ENCODE assay signal across 2 cellular contexts in the genomic region with DNA sequence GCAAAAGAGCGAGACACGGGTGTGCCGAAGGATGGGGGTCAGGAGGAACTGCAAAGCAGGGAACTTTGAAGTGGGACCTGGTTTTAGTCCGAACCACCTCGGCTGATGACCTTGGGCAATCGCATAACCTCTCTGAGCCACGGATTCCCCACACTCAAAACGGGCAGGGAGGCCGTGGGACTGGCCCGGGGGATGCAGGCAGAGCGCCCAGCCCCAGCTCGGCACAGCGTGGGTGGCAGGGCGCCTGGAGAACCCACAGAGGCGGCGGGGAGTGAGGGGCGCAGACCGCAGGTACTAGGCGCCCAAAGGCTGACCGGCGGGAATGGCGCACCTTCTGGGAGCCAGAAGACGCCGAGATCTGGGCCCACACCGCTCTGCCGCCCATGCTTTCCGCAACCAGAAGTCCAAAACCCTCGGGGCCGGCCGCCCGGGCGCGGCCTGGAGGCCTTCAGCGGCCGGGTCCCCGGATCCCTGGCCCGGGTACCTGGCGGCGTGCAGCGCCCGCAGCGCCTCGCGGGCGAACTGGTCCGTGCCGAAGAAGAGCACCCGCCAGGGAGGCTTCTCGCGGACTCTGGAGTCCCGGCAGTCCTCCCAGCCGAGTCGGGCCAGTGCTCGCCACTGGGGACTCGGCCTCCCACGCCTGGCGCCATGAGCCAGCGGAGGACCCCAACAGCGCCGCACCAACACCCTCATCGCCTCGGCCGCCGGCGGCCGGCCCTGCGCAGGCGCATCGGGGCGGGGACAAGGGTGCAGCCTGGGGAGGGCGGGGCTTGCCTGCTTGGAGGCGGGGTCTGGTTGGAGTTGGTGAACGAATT.
TF ChIP-seq lines count a peak whose summit lies in the region.

A gene (minus strand): TSS at position 719 of the 815 bp plus-strand sequence. CDS start 26 bp downstream, at position 693.

TF ChIP-seq in A549, 52 proteins besides CTCF, POLR2A, EP300 and RAD21 (continued from another document):
- TF ChIP-seq, protein P1, sequence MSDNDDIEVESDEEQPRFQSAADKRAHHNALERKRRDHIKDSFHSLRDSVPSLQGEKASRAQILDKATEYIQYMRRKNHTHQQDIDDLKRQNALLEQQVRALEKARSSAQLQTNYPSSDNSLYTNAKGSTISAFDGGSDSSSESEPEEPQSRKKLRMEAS (IDR thresholded peaks at IDR 0.05): peak; percentile 74
- TF ChIP-seq JUN (IDR thresholded peaks at IDR 0.05) (peak; percentile 66 to 92; a peak in 3 of 5 replicates), CBX2 (IDR thresholded peaks at IDR 0.05; ENCODE audit: borderline replicate concordance, low read depth) (no peak), FOSB (CRISPR knock-in tag; IDR thresholded peaks at IDR 0.05) (no peak), MAFK (IDR thresholded peaks at IDR 0.05; ENCODE audit: partially characterized antibody) (no peak), HOXA7 (CRISPR knock-in tag; IDR thresholded peaks at IDR 0.05) (no peak), MAZ (IDR thresholded peaks at IDR 0.05; ENCODE audit: borderline replicate concordance, low read depth, low read length) (no peak), NPAS2 (CRISPR knock-in tag; IDR thresholded peaks at IDR 0.05; ENCODE audit: borderline replicate concordance) (no peak), KDM1A (IDR thresholded peaks at IDR 0.05; ENCODE audit: low read depth) (0 out of 2 replicates have a peak, but pooled peaks have one; percentile 58), MYC (IDR thresholded peaks at IDR 0.05; ENCODE audit: borderline replicate concordance, low read length) (peak; percentile 60), SMC3 (IDR thresholded peaks at IDR 0.05) (no peak), BHLHE40 (IDR thresholded peaks at IDR 0.05; ENCODE audit: low read depth, low read length) (no peak), ZFP36 (IDR thresholded peaks at IDR 0.05; ENCODE audit: borderline replicate concordance, partially characterized antibody) (no peak), PHF8 (IDR thresholded peaks at IDR 0.05; ENCODE audit: borderline replicate concordance, low read depth) (peak; percentile 91), KDM5A (IDR thresholded peaks at IDR 0.05) (0 out of 2 replicates have a peak, but pooled peaks have one; percentile 29), RARB (CRISPR knock-in tag; IDR thresholded peaks at IDR 0.05) (no peak), EHMT2 (IDR thresholded peaks at IDR 0.05; ENCODE audit: low read depth) (no peak), NR3C1 (IDR thresholded peaks at IDR 0.05) (no peak)
- TF ChIP-seq, protein P2, sequence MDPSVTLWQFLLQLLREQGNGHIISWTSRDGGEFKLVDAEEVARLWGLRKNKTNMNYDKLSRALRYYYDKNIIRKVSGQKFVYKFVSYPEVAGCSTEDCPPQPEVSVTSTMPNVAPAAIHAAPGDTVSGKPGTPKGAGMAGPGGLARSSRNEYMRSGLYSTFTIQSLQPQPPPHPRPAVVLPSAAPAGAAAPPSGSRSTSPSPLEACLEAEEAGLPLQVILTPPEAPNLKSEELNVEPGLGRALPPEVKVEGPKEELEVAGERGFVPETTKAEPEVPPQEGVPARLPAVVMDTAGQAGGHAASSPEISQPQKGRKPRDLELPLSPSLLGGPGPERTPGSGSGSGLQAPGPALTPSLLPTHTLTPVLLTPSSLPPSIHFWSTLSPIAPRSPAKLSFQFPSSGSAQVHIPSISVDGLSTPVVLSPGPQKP (IDR thresholded peaks at IDR 0.05; ENCODE audit: low read depth, low read length): no peak
- TF ChIP-seq, protein P3, sequence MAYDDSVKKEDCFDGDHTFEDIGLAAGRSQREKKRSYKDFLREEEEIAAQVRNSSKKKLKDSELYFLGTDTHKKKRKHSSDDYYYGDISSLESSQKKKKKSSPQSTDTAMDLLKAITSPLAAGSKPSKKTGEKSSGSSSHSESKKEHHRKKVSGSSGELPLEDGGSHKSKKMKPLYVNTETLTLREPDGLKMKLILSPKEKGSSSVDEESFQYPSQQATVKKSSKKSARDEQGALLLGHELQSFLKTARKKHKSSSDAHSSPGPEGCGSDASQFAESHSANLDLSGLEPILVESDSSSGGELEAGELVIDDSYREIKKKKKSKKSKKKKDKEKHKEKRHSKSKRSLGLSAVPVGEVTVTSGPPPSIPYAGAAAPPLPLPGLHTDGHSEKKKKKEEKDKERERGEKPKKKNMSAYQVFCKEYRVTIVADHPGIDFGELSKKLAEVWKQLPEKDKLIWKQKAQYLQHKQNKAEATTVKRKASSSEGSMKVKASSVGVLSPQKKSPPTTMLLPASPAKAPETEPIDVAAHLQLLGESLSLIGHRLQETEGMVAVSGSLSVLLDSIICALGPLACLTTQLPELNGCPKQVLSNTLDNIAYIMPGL (CRISPR knock-in tag; IDR thresholded peaks at IDR 0.05; ENCODE audit: borderline replicate concordance): peak; percentile 88; the same call in 1 of the 2 replicates
- TF ChIP-seq, protein P4, sequence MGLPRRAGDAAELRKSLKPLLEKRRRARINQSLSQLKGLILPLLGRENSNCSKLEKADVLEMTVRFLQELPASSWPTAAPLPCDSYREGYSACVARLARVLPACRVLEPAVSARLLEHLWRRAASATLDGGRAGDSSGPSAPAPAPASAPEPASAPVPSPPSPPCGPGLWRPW (IDR thresholded peaks at IDR 0.05): no peak

TF ChIP-seq in HepG2, 621 proteins besides CTCF, POLR2A, EP300 and RAD21 (continued from another document and continues in another):
- TF ChIP-seq, protein P5, sequence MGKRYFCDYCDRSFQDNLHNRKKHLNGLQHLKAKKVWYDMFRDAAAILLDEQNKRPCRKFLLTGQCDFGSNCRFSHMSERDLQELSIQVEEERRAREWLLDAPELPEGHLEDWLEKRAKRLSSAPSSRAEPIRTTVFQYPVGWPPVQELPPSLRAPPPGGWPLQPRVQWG (CRISPR knock-in tag; IDR thresholded peaks at IDR 0.05; ENCODE audit: borderline replicate concordance, low read depth): no peak
- TF ChIP-seq YY1 (IDR thresholded peaks at IDR 0.05; ENCODE audit: insufficient read depth, insufficient replicate concordance, low read depth, low read length): peak; percentile 80
- TF ChIP-seq, protein P6, sequence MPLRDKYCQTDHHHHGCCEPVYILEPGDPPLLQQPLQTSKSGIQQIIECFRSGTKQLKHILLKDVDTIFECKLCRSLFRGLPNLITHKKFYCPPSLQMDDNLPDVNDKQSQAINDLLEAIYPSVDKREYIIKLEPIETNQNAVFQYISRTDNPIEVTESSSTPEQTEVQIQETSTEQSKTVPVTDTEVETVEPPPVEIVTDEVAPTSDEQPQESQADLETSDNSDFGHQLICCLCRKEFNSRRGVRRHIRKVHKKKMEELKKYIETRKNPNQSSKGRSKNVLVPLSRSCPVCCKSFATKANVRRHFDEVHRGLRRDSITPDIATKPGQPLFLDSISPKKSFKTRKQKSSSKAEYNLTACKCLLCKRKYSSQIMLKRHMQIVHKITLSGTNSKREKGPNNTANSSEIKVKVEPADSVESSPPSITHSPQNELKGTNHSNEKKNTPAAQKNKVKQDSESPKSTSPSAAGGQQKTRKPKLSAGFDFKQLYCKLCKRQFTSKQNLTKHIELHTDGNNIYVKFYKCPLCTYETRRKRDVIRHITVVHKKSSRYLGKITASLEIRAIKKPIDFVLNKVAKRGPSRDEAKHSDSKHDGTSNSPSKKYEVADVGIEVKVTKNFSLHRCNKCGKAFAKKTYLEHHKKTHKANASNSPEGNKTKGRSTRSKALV (CRISPR knock-in tag; IDR thresholded peaks at IDR 0.05): no peak
- TF ChIP-seq, protein P7, sequence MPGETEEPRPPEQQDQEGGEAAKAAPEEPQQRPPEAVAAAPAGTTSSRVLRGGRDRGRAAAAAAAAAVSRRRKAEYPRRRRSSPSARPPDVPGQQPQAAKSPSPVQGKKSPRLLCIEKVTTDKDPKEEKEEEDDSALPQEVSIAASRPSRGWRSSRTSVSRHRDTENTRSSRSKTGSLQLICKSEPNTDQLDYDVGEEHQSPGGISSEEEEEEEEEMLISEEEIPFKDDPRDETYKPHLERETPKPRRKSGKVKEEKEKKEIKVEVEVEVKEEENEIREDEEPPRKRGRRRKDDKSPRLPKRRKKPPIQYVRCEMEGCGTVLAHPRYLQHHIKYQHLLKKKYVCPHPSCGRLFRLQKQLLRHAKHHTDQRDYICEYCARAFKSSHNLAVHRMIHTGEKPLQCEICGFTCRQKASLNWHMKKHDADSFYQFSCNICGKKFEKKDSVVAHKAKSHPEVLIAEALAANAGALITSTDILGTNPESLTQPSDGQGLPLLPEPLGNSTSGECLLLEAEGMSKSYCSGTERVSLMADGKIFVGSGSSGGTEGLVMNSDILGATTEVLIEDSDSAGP (CRISPR knock-in tag; IDR thresholded peaks at IDR 0.05; ENCODE audit: borderline replicate concordance): peak; percentile 78; the same call in 1 of the 2 replicates
- no peak for TF ChIP-seq ZNF660 (CRISPR knock-in tag; IDR thresholded peaks at IDR 0.05; ENCODE audit: borderline replicate concordance, low read depth)
- TF ChIP-seq ZNF776 (CRISPR knock-in tag; IDR thresholded peaks at IDR 0.05): peak; percentile 74; the same call in 1 of the 2 replicates
- TF ChIP-seq, protein P8, sequence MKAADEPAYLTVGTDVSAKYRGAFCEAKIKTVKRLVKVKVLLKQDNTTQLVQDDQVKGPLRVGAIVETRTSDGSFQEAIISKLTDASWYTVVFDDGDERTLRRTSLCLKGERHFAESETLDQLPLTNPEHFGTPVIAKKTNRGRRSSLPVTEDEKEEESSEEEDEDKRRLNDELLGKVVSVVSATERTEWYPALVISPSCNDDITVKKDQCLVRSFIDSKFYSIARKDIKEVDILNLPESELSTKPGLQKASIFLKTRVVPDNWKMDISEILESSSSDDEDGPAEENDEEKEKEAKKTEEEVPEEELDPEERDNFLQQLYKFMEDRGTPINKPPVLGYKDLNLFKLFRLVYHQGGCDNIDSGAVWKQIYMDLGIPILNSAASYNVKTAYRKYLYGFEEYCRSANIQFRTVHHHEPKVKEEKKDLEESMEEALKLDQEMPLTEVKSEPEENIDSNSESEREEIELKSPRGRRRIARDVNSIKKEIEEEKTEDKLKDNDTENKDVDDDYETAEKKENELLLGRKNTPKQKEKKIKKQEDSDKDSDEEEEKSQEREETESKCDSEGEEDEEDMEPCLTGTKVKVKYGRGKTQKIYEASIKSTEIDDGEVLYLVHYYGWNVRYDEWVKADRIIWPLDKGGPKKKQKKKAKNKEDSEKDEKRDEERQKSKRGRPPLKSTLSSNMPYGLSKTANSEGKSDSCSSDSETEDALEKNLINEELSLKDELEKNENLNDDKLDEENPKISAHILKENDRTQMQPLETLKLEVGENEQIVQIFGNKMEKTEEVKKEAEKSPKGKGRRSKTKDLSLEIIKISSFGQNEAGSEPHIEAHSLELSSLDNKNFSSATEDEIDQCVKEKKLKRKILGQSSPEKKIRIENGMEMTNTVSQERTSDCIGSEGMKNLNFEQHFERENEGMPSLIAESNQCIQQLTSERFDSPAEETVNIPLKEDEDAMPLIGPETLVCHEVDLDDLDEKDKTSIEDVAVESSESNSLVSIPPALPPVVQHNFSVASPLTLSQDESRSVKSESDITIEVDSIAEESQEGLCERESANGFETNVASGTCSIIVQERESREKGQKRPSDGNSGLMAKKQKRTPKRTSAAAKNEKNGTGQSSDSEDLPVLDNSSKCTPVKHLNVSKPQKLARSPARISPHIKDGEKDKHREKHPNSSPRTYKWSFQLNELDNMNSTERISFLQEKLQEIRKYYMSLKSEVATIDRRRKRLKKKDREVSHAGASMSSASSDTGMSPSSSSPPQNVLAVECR (CRISPR knock-in tag; IDR thresholded peaks at IDR 0.05; ENCODE audit: borderline replicate concordance): peak; percentile 82; the same call in 1 of the 2 replicates
- peak; percentile 65; the same call in 1 of the 2 replicates for TF ChIP-seq PHF20 (CRISPR knock-in tag; IDR thresholded peaks at IDR 0.05)
- no peak; the same call in 1 of the 2 replicates for TF ChIP-seq ZNF589 (CRISPR knock-in tag; conservative IDR thresholded peaks at IDR 0.05)
- peak; percentile 45; the same call in 1 of the 2 replicates for TF ChIP-seq KAT7 (CRISPR knock-in tag; IDR thresholded peaks at IDR 0.05; ENCODE audit: borderline replicate concordance)
- peak; percentile 86 for TF ChIP-seq KDM5B (CRISPR knock-in tag; IDR thresholded peaks at IDR 0.05; ENCODE audit: borderline replicate concordance)
- TF ChIP-seq ZSCAN29 (CRISPR knock-in tag; conservative IDR thresholded peaks at IDR 0.05): 0 out of 2 replicates have a peak, but pooled peaks have one; percentile 67
- no peak for TF ChIP-seq NCOA5 (CRISPR knock-in tag; IDR thresholded peaks at IDR 0.05)
- TF ChIP-seq NPAS2 (CRISPR knock-in tag; IDR thresholded peaks at IDR 0.05; ENCODE audit: borderline replicate concordance): no peak
- 0 out of 2 replicates have a peak, but pooled peaks have one; percentile 47 for TF ChIP-seq ZSCAN12 (CRISPR knock-in tag; IDR thresholded peaks at IDR 0.05)
- TF ChIP-seq KMT2B (CRISPR knock-in tag; IDR thresholded peaks at IDR 0.05): no peak
- TF ChIP-seq PTBP1 (IDR thresholded peaks at IDR 0.05; ENCODE audit: low read depth, low read length, poor library complexity, severe bottlenecking): no peak
- no peak for TF ChIP-seq MLLT10 (CRISPR knock-in tag; IDR thresholded peaks at IDR 0.05)
- no peak for TF ChIP-seq HOXA9 (CRISPR knock-in tag; IDR thresholded peaks at IDR 0.05; ENCODE audit: borderline replicate concordance)
- TF ChIP-seq HNRNPLL (IDR thresholded peaks at IDR 0.05; ENCODE audit: low read depth, low read length, poor library complexity, severe bottlenecking): peak; percentile 44
- no peak for TF ChIP-seq WIZ (CRISPR knock-in tag; IDR thresholded peaks at IDR 0.05)
- no peak for TF ChIP-seq EED (CRISPR knock-in tag; IDR thresholded peaks at IDR 0.05)
- TF ChIP-seq, protein P9, sequence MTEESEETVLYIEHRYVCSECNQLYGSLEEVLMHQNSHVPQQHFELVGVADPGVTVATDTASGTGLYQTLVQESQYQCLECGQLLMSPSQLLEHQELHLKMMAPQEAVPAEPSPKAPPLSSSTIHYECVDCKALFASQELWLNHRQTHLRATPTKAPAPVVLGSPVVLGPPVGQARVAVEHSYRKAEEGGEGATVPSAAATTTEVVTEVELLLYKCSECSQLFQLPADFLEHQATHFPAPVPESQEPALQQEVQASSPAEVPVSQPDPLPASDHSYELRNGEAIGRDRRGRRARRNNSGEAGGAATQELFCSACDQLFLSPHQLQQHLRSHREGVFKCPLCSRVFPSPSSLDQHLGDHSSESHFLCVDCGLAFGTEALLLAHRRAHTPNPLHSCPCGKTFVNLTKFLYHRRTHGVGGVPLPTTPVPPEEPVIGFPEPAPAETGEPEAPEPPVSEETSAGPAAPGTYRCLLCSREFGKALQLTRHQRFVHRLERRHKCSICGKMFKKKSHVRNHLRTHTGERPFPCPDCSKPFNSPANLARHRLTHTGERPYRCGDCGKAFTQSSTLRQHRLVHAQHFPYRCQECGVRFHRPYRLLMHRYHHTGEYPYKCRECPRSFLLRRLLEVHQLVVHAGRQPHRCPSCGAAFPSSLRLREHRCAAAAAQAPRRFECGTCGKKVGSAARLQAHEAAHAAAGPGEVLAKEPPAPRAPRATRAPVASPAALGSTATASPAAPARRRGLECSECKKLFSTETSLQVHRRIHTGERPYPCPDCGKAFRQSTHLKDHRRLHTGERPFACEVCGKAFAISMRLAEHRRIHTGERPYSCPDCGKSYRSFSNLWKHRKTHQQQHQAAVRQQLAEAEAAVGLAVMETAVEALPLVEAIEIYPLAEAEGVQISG (CRISPR knock-in tag; IDR thresholded peaks at IDR 0.05): peak; percentile 67
- TF ChIP-seq, protein P10, sequence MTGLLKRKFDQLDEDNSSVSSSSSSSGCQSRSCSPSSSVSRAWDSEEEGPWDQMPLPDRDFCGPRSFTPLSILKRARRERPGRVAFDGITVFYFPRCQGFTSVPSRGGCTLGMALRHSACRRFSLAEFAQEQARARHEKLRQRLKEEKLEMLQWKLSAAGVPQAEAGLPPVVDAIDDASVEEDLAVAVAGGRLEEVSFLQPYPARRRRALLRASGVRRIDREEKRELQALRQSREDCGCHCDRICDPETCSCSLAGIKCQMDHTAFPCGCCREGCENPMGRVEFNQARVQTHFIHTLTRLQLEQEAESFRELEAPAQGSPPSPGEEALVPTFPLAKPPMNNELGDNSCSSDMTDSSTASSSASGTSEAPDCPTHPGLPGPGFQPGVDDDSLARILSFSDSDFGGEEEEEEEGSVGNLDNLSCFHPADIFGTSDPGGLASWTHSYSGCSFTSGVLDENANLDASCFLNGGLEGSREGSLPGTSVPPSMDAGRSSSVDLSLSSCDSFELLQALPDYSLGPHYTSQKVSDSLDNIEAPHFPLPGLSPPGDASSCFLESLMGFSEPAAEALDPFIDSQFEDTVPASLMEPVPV (CRISPR knock-in tag; IDR thresholded peaks at IDR 0.05): no peak
- 0 out of 2 replicates have a peak, but pooled peaks have one; percentile 67 for TF ChIP-seq ZNF749 (CRISPR knock-in tag; IDR thresholded peaks at IDR 0.05; ENCODE audit: borderline replicate concordance)
- no peak for TF ChIP-seq NFYC (CRISPR knock-in tag; IDR thresholded peaks at IDR 0.05)
